In the genomic region with DNA sequence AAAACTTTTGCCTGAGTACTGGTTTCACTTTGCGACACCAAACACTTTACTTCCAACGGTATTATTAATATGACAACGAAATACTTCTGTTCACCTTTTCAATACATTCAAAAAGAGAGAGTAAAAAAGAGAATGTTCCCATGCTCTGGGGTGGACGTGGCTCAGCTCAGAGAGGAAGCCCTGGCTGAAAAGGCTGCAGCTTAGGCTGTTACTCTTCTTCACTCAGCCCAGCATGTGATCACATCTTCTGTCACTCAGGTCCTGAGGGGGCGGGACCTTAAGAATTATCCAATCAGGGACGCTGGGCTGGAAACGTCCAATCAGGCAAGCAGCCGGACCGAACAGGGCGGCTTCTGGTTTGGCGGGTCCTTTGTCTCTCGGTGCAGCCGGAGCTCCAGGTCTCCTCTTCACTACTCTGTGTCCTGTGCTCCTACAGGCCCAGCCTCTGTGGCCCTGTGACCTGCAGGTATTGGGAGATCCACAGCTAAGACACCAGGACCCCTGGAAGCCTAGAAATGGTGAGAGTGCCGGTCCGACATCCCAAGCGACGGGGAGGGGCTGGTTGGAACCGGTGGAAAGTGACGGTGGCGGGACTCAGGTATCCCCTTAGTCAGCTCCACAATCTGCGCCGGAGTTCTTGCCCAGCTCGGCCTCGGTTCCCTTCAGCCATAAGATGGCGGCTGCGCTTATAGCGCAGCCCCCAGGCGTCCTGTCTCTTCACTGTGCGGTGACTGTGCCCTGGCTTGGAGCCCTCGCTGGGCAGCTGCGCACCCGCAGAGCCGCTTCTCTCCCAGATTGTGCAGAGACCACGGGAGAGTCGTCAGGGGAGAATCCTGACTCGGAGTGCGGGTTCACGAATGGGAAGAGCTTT, we compare ENCODE assay signal across 8 cellular contexts. TPM values are rescaled to one million over a fixed set of nuclear protein-coding genes. Genes with fewer than 3 reads are reported as not detected.
DNase-seq lines count a peak whose midpoint lies in the region; ATAC-seq and TF ChIP-seq lines count a peak whose summit lies in the region.

A gene (plus strand): TSS at position 373 of the 871 bp plus-strand sequence. CDS start 143 bp downstream, at position 516.

- peak within 1 kb of the TSS; percentile 62 for H3K4me3 ChIP-seq in BJ (ENCODE audit: low read depth, low read length)

- ATAC-seq in GM19324 (IDR thresholded peaks at IDR 0.05; ENCODE audit: low FRiP score, unreplicated experiment) (peak; percentile 70), HG03521 (IDR thresholded peaks at IDR 0.05; ENCODE audit: unreplicated experiment) (peak; percentile 91)

- no peaks in the 10 kb centered on the region for H3K27me3 ChIP-seq in BJ (ENCODE audit: control insufficient read depth, insufficient read depth, low read length)

- no peak for TF ChIP-seq CTCF in BJ (IDR thresholded peaks at IDR 0.05; ENCODE audit: insufficient read depth, low read depth, low read length)

- POLR2A ChIA-PET in BJ (lab: Charles Lee), result interaction anchor here (1.2 kb wide), 1 partner anchor 35 kb away, joined by 3 read pairs; a partner anchor contains a TSS

- DNase-seq in BJ (ENCODE audit: low read depth) (peak; percentile 87), NOMO-1 (lab: John Stamatoyannopoulos, UW; ENCODE audit: unreplicated experiment in 2 of 2) (peak; percentile 88 to 91), activated T-cell treated with anti-CD3 and anti-CD28 coated beads for 4 hours (peak; percentile 85), epidermal melanocyte (ENCODE audit: insufficient read length, low spot score) (peak; percentile 86), midbrain (lab: John Stamatoyannopoulos, UW) (peak; percentile 96)
- peak; percentile 70 to 85 for DNase-seq in stimulated activated CD8-positive, alpha-beta memory T cell treated with anti-CD3 and anti-CD28 coated beads, Interleukin-15, amount 100 ng/mL, for 4 hours (ENCODE audit: low read depth in 2 of 2)

- no peaks in the 10 kb centered on the region for H3K36me3 ChIP-seq in BJ (ENCODE audit: control insufficient read depth, insufficient read depth, low read length)

- CTCF ChIA-PET in BJ (lab: Yijun Ruan, JAX), result interaction anchor here (0.8 kb wide), 1 partner anchor 257 kb away, joined by 3 read pairs; a partner anchor contains a TSS

RNA-seq across cellular contexts. Expression of the gene that starts here (rescaled TPM):
- polyA plus RNA-seq in BJ (2011; rRNA removed), result 4.3 and 5.2 TPM in 2 replicates
- polyA minus RNA-seq in BJ (2011; rRNA and poly(A)+ RNA removed), result 5.6 and 5.8 TPM in 2 replicates

Comparison
In these comparisons a context has a peak if more than half of its experiments do, and no peak if none do; other contexts are left out.
1. Peak in every context shown above with its lines: DNase-seq, ATAC-seq and H3K4me3 ChIP-seq.